Comparison of ENCODE assay signal across 10 cellular contexts in genomic region chr9:106981396-106982287, GRCh38.
A peak's percentile ranks its signal among the peaks of the same experiment; 100 is the strongest.
DNase-seq lines count a peak whose midpoint lies in the region; ATAC-seq lines count a peak whose summit lies in the region.
"Had no signal": no experiment of that assay in that cellular context is flagged by ENCODE, and none has a peak within 500 bp of the region (broad histone marks: within the 10 kb centered on the region; RNA-seq: fewer than 3 reads in every experiment).

No MANE protein-coding gene starts in this region.

- ATAC-seq in GM18519 (IDR thresholded peaks at IDR 0.05; ENCODE audit: low FRiP score, unreplicated experiment) = peak; percentile 76
- ATAC-seq in GM21423 (IDR thresholded peaks at IDR 0.05; ENCODE audit: unreplicated experiment) = peak; percentile 75
- peak; percentile 73 for ATAC-seq in HG02973 (IDR thresholded peaks at IDR 0.05; ENCODE audit: unreplicated experiment)

- DNase-seq in Kasumi-1 (lab: John Stamatoyannopoulos, UW) (peak; percentile 27 to 38), mucosa of gallbladder (ENCODE audit: low spot score) (no peak), AML-193 (lab: John Stamatoyannopoulos, UW) (no peak)
- no peak for DNase-seq in activated effector memory CD4-positive, alpha-beta T cell treated with anti-CD3 and anti-CD28 coated beads, Interleukin-2, amount 50 U/mL, for 16 hours
- no peak for DNase-seq in activated CD4-positive, alpha-beta T cell treated with anti-CD3 and anti-CD28 coated beads for 48 hours
- DNase-seq: mesendoderm, NCI-H187 had no signal

Comparison
In these comparisons a context has a peak if more than half of its experiments do, and no peak if none do; other contexts are left out.
1. DNase-seq: peak in Kasumi-1 (2 of 2); none in mucosa of gallbladder (single experiment), activated effector memory CD4-positive, alpha-beta T cell treated with anti-CD3 and anti-CD28 coated beads, Interleukin-2, amount 50 U/mL, for 16 hours (single experiment), AML-193 (0 of 2) and activated CD4-positive, alpha-beta T cell treated with anti-CD3 and anti-CD28 coated beads for 48 hours (single experiment).
2. Peak in every context shown above with its lines, with median percentiles within 50 percentile points of each other: ATAC-seq.